In genomic region chr19:7596191-7596937, GRCh38 we compare ENCODE assay signal across 10 cellular contexts. TPM values are rescaled to one million over a fixed set of nuclear protein-coding genes. Genes with fewer than 3 reads are reported as not detected.
A peak's percentile ranks its signal among the peaks of the same experiment; 100 is the strongest.
DNase-seq lines count a peak whose midpoint lies in the region; TF ChIP-seq lines count a peak whose summit lies in the region.
"Had no signal": no experiment of that assay in that cellular context is flagged by ENCODE, and none has a peak within 500 bp of the region (broad histone marks: within the 10 kb centered on the region; RNA-seq: fewer than 3 reads in every experiment).

No MANE protein-coding gene starts in this region.

- H3K4me1 ChIP-seq in tibial artery: peaks cover 0 to 14% (median 6%) of the 10 kb centered on the region in 4 donors

- no peaks in the 10 kb centered on the region for H3K9me3 ChIP-seq in tibial artery
- H3K9me3 ChIP-seq: uterus had no signal

- no peak for TF ChIP-seq CTCF in Calu3 (IDR thresholded peaks at IDR 0.05; ENCODE audit: unreplicated experiment)
- no peak for TF ChIP-seq CTCF in neural crest cell (conservative IDR thresholded peaks at IDR 0.05)
- no peak for TF ChIP-seq CTCF in tibial artery (IDR thresholded peaks at IDR 0.05)

- H3K4me3 ChIP-seq in tibial artery: peak overlapping the region in 1 of 2 donors; percentile 18
- H3K4me3 ChIP-seq: uterus had no signal

- H3K9me3 Mint-ChIP-seq in Calu3 (ENCODE audit: low read depth, unreplicated experiment): no peaks in the 10 kb centered on the region
- H3K9me3 Mint-ChIP-seq in dendritic cell treated with granulocyte-macrophage colony-stimulating factor and Interleukin-4, amounts not matched to agents 40 ng/mL and 50 ng/mL, for 4 days: no peaks in the 10 kb centered on the region
- H3K9me3 Mint-ChIP-seq in neural crest cell: no peaks in the 10 kb centered on the region

- H3K27ac ChIP-seq in tibial artery: no peak overlapping the region
- H3K27ac ChIP-seq: uterus had no signal

- no peaks in the 10 kb centered on the region for H3K36me3 ChIP-seq in tibial artery
- H3K36me3 ChIP-seq: uterus had no signal

- H3K27me3 ChIP-seq in tibial artery: peaks cover 3 to 56% of the 10 kb centered on the region in 2 donors

- CTCF ChIA-PET in Calu3 (lab: Charles Lee): interaction anchor here (0.6 to 4.2 kb wide), 3 partner anchors 28 to 84 kb away, joined by 4 to 26 read pairs (median 8); partner anchors contain the start of gene TRAPPC5

- no peak overlapping the region for H3K27ac Mint-ChIP-seq in Calu3 (ENCODE audit: unreplicated experiment)
- no peak overlapping the region for H3K27ac Mint-ChIP-seq in dendritic cell treated with granulocyte-macrophage colony-stimulating factor and Interleukin-4, amounts not matched to agents 40 ng/mL and 50 ng/mL, for 4 days
- no peak overlapping the region for H3K27ac Mint-ChIP-seq in neural crest cell (ENCODE audit: unreplicated experiment)

- DNase-seq in Calu3 (peak; percentile 11), HT-29 (ENCODE audit: low spot score) (peak; percentile 19), neural crest cell (ENCODE audit: low read depth, low spot score) (no peak), NCI-H1436 (lab: John Stamatoyannopoulos, UW) (no peak), tibial artery (no peak), NCI-H1105 treated with DMSO at 0.1 percent for 48 hours (lab: John Stamatoyannopoulos, UW) (no peak), NCI-H526 treated with DMSO at 0.1 percent for 48 hours (lab: John Stamatoyannopoulos, UW) (no peak)
- DNase-seq: NCI-H187 treated with DMSO at 0.1 percent for 48 hours, uterus had no signal

- BruUV-seq in Calu3 (replicated peaks; lab: Mats Ljungman, UMichigan): no TSS peak

- no peaks in the 10 kb centered on the region for H3K27me3 Mint-ChIP-seq in Calu3 (ENCODE audit: unreplicated experiment)
- H3K27me3 Mint-ChIP-seq in dendritic cell treated with granulocyte-macrophage colony-stimulating factor and Interleukin-4, amounts not matched to agents 40 ng/mL and 50 ng/mL, for 4 days: peaks cover 67% of the 10 kb centered on the region
- peaks cover 58% of the 10 kb centered on the region for H3K27me3 Mint-ChIP-seq in neural crest cell (ENCODE audit: low read depth)

- H3K36me3 Mint-ChIP-seq in Calu3 (ENCODE audit: insufficient read depth, unreplicated experiment) (peaks cover 15% of the 10 kb centered on the region), neural crest cell (ENCODE audit: low read depth) (no peaks in the 10 kb centered on the region)
- no peaks in the 10 kb centered on the region for H3K36me3 Mint-ChIP-seq in dendritic cell treated with granulocyte-macrophage colony-stimulating factor and Interleukin-4, amounts not matched to agents 40 ng/mL and 50 ng/mL, for 4 days (ENCODE audit: low read depth)

- H3K4me3 Mint-ChIP-seq in Calu3 (ENCODE audit: low read depth, unreplicated experiment): peak overlapping the region; percentile 82
- H3K4me3 Mint-ChIP-seq in dendritic cell treated with granulocyte-macrophage colony-stimulating factor and Interleukin-4, amounts not matched to agents 40 ng/mL and 50 ng/mL, for 4 days: peak overlapping the region; percentile 74
- peak overlapping the region; percentile 82 for H3K4me3 Mint-ChIP-seq in neural crest cell

- H3K4me1 Mint-ChIP-seq in Calu3 (ENCODE audit: low read depth, unreplicated experiment) (peaks cover 15% of the 10 kb centered on the region), neural crest cell (peaks cover 9% of the 10 kb centered on the region)
- peaks cover 12% of the 10 kb centered on the region for H3K4me1 Mint-ChIP-seq in dendritic cell treated with granulocyte-macrophage colony-stimulating factor and Interleukin-4, amounts not matched to agents 40 ng/mL and 50 ng/mL, for 4 days (ENCODE audit: low read depth)

- intact Hi-C loops in Calu3 (cut with micrococcal nuclease; ENCODE audit: unreplicated experiment): no loop called here
- intact Hi-C loops in dendritic cell treated with granulocyte-macrophage colony-stimulating factor and Interleukin-4, amounts not matched to agents 40 ng/mL and 50 ng/mL, for 4 days (cut with micrococcal nuclease): no loop called here
- intact Hi-C loops in tibial artery (cut with DNase I; ENCODE audit: low total_unique reads): no loop called here

RNA-seq across cellular contexts. Expression of gene CAMSAP3, which starts 0.7 kb away (rescaled TPM):
- total RNA-seq in Calu3 (2022) (26.0 and 30.3 TPM in 2 replicates), neural crest cell (10.3 and 13.7 TPM in 2 replicates)
- total RNA-seq in HT-29 (2014; rRNA removed; shearing (Covaris generic)): 29.8 and 37.0 TPM in 2 replicates

RNA-seq across cellular contexts. Expression of gene XAB2, which starts 33.0 kb away (rescaled TPM):
- total RNA-seq in Calu3 (2022) (33.0 and 36.5 TPM in 2 replicates), neural crest cell (47.0 and 47.8 TPM in 2 replicates)
- total RNA-seq in HT-29 (2014; rRNA removed; shearing (Covaris generic)): 48.4 and 51.9 TPM in 2 replicates

RNA-seq across cellular contexts. Expression of gene PET100, which starts 33.2 kb away (rescaled TPM):
- 77.6 and 81.3 TPM in 2 replicates for total RNA-seq in Calu3 (2022)
- 26.6 and 27.7 TPM in 2 replicates for total RNA-seq in HT-29 (2014; rRNA removed; shearing (Covaris generic))
- 141 and 165 TPM in 2 replicates for total RNA-seq in neural crest cell

RNA-seq across cellular contexts. Expression of gene PCP2, which starts 37.2 kb away (rescaled TPM):
- total RNA-seq in Calu3 (2022): not detected in 2 replicates
- total RNA-seq in HT-29 (2014; rRNA removed; shearing (Covaris generic)): not detected in 2 replicates
- total RNA-seq in neural crest cell: not detected in 2 replicates
- total RNA-seq: uterus had no signal

RNA-seq across cellular contexts. Expression of gene STXBP2, which starts 40.5 kb away (rescaled TPM):
- total RNA-seq in Calu3 (2022) (132 and 150 TPM in 2 replicates), neural crest cell (4.6 and 5.2 TPM in 2 replicates)
- 66.4 and 73.3 TPM in 2 replicates for total RNA-seq in HT-29 (2014; rRNA removed; shearing (Covaris generic))

Comparison
In these comparisons a context has a peak if more than half of its experiments do, and no peak if none do; other contexts are left out.
1. DNase-seq: peak in Calu3 (single experiment) and HT-29 (single experiment); none in neural crest cell (single experiment), NCI-H1436 (single experiment), tibial artery (0 of 2), NCI-H1105 treated with DMSO at 0.1 percent for 48 hours (single experiment) and NCI-H526 treated with DMSO at 0.1 percent for 48 hours (single experiment).
2. Peak in every context shown above with its lines, with median percentiles within 50 percentile points of each other: H3K4me3 Mint-ChIP-seq.